ENCODE assay signal across 17 cellular contexts in genomic region chr2:96546797-96547196, GRCh38. TPM values are rescaled to one million over a fixed set of nuclear protein-coding genes. Genes with fewer than 3 reads are reported as not detected.
DNase-seq lines count a peak whose midpoint lies in the region; ATAC-seq and TF ChIP-seq lines count a peak whose summit lies in the region.
"Had no signal": no experiment of that assay in that cellular context is flagged by ENCODE, and none has a peak within 500 bp of the region (broad histone marks: within the 10 kb centered on the region; RNA-seq: fewer than 3 reads in every experiment).

No MANE protein-coding gene starts in this region.

- no peak overlapping the region for H3K4me3 ChIP-seq in BE2C (ENCODE audit: low read depth, low read length)
- H3K4me3 ChIP-seq: A549, gastrocnemius medialis had no signal

- H3K9me3 ChIP-seq in BE2C: no peaks in the 10 kb centered on the region
- H3K9me3 ChIP-seq: A549, gastrocnemius medialis had no signal

- no peaks in the 10 kb centered on the region for H3K36me3 ChIP-seq in BE2C
- H3K36me3 ChIP-seq: WERI-Rb-1 had no signal

- peaks cover 55% of the 10 kb centered on the region for H3K4me1 Mint-ChIP-seq in activated CD4-positive, alpha-beta T cell treated with anti-CD3 and anti-CD28 coated beads, Interleukin-2, amount 10 ng/mL, durations not matched to agents 7 days and 5 days
- H3K4me1 Mint-ChIP-seq in activated T-cell treated with anti-CD3 and anti-CD28 coated beads, Interleukin-2, amount 50 U/mL, for 4 hours (ENCODE audit: low read depth): peaks cover 54% of the 10 kb centered on the region
- H3K4me1 Mint-ChIP-seq in naive thymus-derived CD8-positive, alpha-beta T cell: peaks cover 24 to 60% (median 57%) of the 10 kb centered on the region in 4 donors
- H3K4me1 Mint-ChIP-seq in WTC11: peaks cover 21% of the 10 kb centered on the region

- no peaks in the 10 kb centered on the region for H3K9me3 Mint-ChIP-seq in activated CD4-positive, alpha-beta T cell treated with anti-CD3 and anti-CD28 coated beads, Interleukin-2, amount 10 ng/mL, durations not matched to agents 7 days and 5 days
- H3K9me3 Mint-ChIP-seq in activated T-cell treated with anti-CD3 and anti-CD28 coated beads, Interleukin-2, amount 50 U/mL, for 4 hours: no peaks in the 10 kb centered on the region
- H3K9me3 Mint-ChIP-seq in naive thymus-derived CD8-positive, alpha-beta T cell: no peaks in the 10 kb centered on the region
- H3K9me3 Mint-ChIP-seq in WTC11: peaks cover 9% of the 10 kb centered on the region
- H3K9me3 Mint-ChIP-seq: HFFc6 had no signal

- DNase-seq in activated CD4-positive, alpha-beta T cell treated with anti-CD3 and anti-CD28 coated beads, Interleukin-2, amount 10 ng/mL, durations not matched to agents 7 days and 5 days: peak; percentile 37
- no peak for DNase-seq in activated CD4-positive, alpha-beta T cell treated with anti-CD3 and anti-CD28 coated beads, Interleukin-2, amount 50 U/mL, for 1 hour
- peak; percentile 14 for DNase-seq in GM13977 (ENCODE audit: low spot score)
- no peak for DNase-seq in activated T-cell treated with anti-CD3 and anti-CD28 coated beads, Interleukin-2, amount 50 U/mL, for 4 hours
- DNase-seq in naive thymus-derived CD8-positive, alpha-beta T cell: peak in 1 of 10 donors; percentile 26
- DNase-seq in BE2C: no peak
- DNase-seq in GOT3 (lab: John Stamatoyannopoulos, UW): no peak
- no peak for DNase-seq in WTC11 (ENCODE audit: low spot score)
- DNase-seq: erythroblast, gastrocnemius medialis, HFFc6, left colon, midbrain, NCI-H1436, retina, WERI-Rb-1 had no signal

- no peaks in the 10 kb centered on the region for H3K27me3 ChIP-seq in BE2C
- H3K27me3 ChIP-seq: gastrocnemius medialis had no signal

- H3K4me3 Mint-ChIP-seq in activated CD4-positive, alpha-beta T cell treated with anti-CD3 and anti-CD28 coated beads, Interleukin-2, amount 10 ng/mL, durations not matched to agents 7 days and 5 days: peak overlapping the region; percentile 12
- no peak overlapping the region for H3K4me3 Mint-ChIP-seq in activated T-cell treated with anti-CD3 and anti-CD28 coated beads, Interleukin-2, amount 50 U/mL, for 4 hours
- H3K4me3 Mint-ChIP-seq in naive thymus-derived CD8-positive, alpha-beta T cell: peak overlapping the region in 6 of 10 donors; percentile 23 to 71 (median 58)
- no peak overlapping the region for H3K4me3 Mint-ChIP-seq in WTC11
- H3K4me3 Mint-ChIP-seq: HFFc6 had no signal

- TF ChIP-seq CTCF in GM13977 (IDR thresholded peaks at IDR 0.05; ENCODE audit: extremely low read depth, insufficient read depth, missing control alignments) (no peak), BE2C (IDR thresholded peaks at IDR 0.05; ENCODE audit: low read depth, low read length) (no peak), WTC11 (IDR thresholded peaks at IDR 0.05) (no peak)

- ATAC-seq in activated T-cell treated with anti-CD3 and anti-CD28 coated beads, Interleukin-2, amount 50 U/mL, for 4 hours: peak; percentile 18 to 23
- peak; percentile 8 to 30 for ATAC-seq in naive thymus-derived CD8-positive, alpha-beta T cell
- no peak for ATAC-seq in WTC11
- ATAC-seq: A549, gastrocnemius medialis had no signal

- CTCF ChIA-PET in activated CD4-positive, alpha-beta T cell treated with anti-CD3 and anti-CD28 coated beads, Interleukin-2, amount 10 ng/mL, durations not matched to agents 7 days and 5 days (lab: Charles Lee): interaction anchor here (0.5 to 2.2 kb wide), 3 partner anchors 8 to 314 kb away, joined by 3 to 7 read pairs (median 4); no protein-coding TSS in a partner anchor
- CTCF ChIA-PET in WTC11 (lab: Charles Lee): interaction anchor here (1.0 to 4.4 kb wide), 8 partner anchors 7 to 216 kb away, joined by 3 to 117 read pairs (median 10); partner anchors contain the start of genes ARID5A and CNNM4

- no peaks in the 10 kb centered on the region for H3K4me1 ChIP-seq in BE2C

- H3K27me3 Mint-ChIP-seq in activated CD4-positive, alpha-beta T cell treated with anti-CD3 and anti-CD28 coated beads, Interleukin-2, amount 10 ng/mL, durations not matched to agents 7 days and 5 days: no peaks in the 10 kb centered on the region
- H3K27me3 Mint-ChIP-seq in activated T-cell treated with anti-CD3 and anti-CD28 coated beads, Interleukin-2, amount 50 U/mL, for 4 hours (ENCODE audit: low read depth): no peaks in the 10 kb centered on the region
- no peaks in the 10 kb centered on the region for H3K27me3 Mint-ChIP-seq in naive thymus-derived CD8-positive, alpha-beta T cell
- no peaks in the 10 kb centered on the region; the same call in 1 of the 2 replicates for H3K27me3 Mint-ChIP-seq in WTC11 (ENCODE audit: low read depth)

- in situ Hi-C loops in GM13977 (cut with MboI; ENCODE audit: low pct_unique_long_range_greater_than_20kb, low sequenced_read_pairs, unreplicated experiment): no loop called here

- H3K27ac Mint-ChIP-seq in activated CD4-positive, alpha-beta T cell treated with anti-CD3 and anti-CD28 coated beads, Interleukin-2, amount 10 ng/mL, durations not matched to agents 7 days and 5 days: peak overlapping the region; percentile 52
- peak overlapping the region; percentile 13 to 96 (median 82) for H3K27ac Mint-ChIP-seq in naive thymus-derived CD8-positive, alpha-beta T cell
- no peak overlapping the region for H3K27ac Mint-ChIP-seq in WTC11
- H3K27ac Mint-ChIP-seq: HFFc6 had no signal

- peaks cover 54% of the 10 kb centered on the region for H3K36me3 Mint-ChIP-seq in activated CD4-positive, alpha-beta T cell treated with anti-CD3 and anti-CD28 coated beads, Interleukin-2, amount 10 ng/mL, durations not matched to agents 7 days and 5 days (ENCODE audit: low read depth)
- H3K36me3 Mint-ChIP-seq in activated T-cell treated with anti-CD3 and anti-CD28 coated beads, Interleukin-2, amount 50 U/mL, for 4 hours (ENCODE audit: insufficient read depth): peaks cover 39% of the 10 kb centered on the region
- H3K36me3 Mint-ChIP-seq in naive thymus-derived CD8-positive, alpha-beta T cell: peaks cover 0 to 63% (median 12%) of the 10 kb centered on the region in 3 donors
- peaks cover 15% of the 10 kb centered on the region for H3K36me3 Mint-ChIP-seq in WTC11

- POLR2A ChIA-PET in activated CD4-positive, alpha-beta T cell treated with anti-CD3 and anti-CD28 coated beads, Interleukin-2, amount 10 ng/mL, durations not matched to agents 7 days and 5 days (lab: Charles Lee): no interaction called here
- POLR2A ChIA-PET in naive thymus-derived CD8-positive, alpha-beta T cell (lab: Charles Lee): interaction anchor here (0.5 to 1.2 kb wide), 3 partner anchors 9 to 244 kb away, joined by 3 read pairs; no protein-coding TSS in a partner anchor
- POLR2A ChIA-PET in WTC11 (lab: Charles Lee): interaction anchor here (1.3 kb wide), 1 partner anchor 9 kb away, joined by 9 read pairs; the partner anchor contains the start of gene ARID5A

TF ChIP-seq in WTC11, 78 proteins besides CTCF, POLR2A, EP300 and RAD21 (continues in another document):
- TF ChIP-seq ELF4 (CRISPR knock-in tag; IDR thresholded peaks at IDR 0.05; ENCODE audit: low read depth) (no peak), ZNF121 (CRISPR knock-in tag; IDR thresholded peaks at IDR 0.05) (no peak), USF1 (CRISPR knock-in tag; IDR thresholded peaks at IDR 0.05) (no peak), ERG (CRISPR knock-in tag; IDR thresholded peaks at IDR 0.05) (no peak), ZNF219 (CRISPR knock-in tag; IDR thresholded peaks at IDR 0.05; ENCODE audit: borderline replicate concordance) (no peak)

RNA-seq across cellular contexts. Expression of gene ARID5A, which starts 10.2 kb away (rescaled TPM):
- 10 to 100 TPM; 47.2 to 50.5 TPM for total RNA-seq in activated CD4-positive, alpha-beta T cell treated with anti-CD3 and anti-CD28 coated beads, Interleukin-2, amount 10 ng/mL, durations not matched to agents 7 days and 5 days
- total RNA-seq in activated T-cell treated with anti-CD3 and anti-CD28 coated beads, Interleukin-2, amount 50 U/mL, for 4 hours: 100 to 1,000 TPM; 131 to 169 (median 132) TPM
- 100 to 1,000 TPM; 100 to 108 TPM for total RNA-seq in naive thymus-derived CD8-positive, alpha-beta T cell
- 100 to 1,000 TPM in 1 of 3 donors, 10 to 100 TPM in 2; 41.7 to 101 (median 55.2) TPM for polyA plus RNA-seq in naive thymus-derived CD8-positive, alpha-beta T cell
- 0.43 TPM for polyA plus RNA-seq in BE2C (2012; ENCODE audit: insufficient read depth, insufficient read length, low read depth)
- 8.5 to 13.9 TPM (median 10.1 TPM) in 3 replicates for total RNA-seq in WTC11 (2021)

RNA-seq across cellular contexts. Expression of gene NEURL3, which starts 41.6 kb away (rescaled TPM):
- under 1 TPM; 0.22 to 0.27 TPM for total RNA-seq in activated CD4-positive, alpha-beta T cell treated with anti-CD3 and anti-CD28 coated beads, Interleukin-2, amount 10 ng/mL, durations not matched to agents 7 days and 5 days
- total RNA-seq in activated T-cell treated with anti-CD3 and anti-CD28 coated beads, Interleukin-2, amount 50 U/mL, for 4 hours: under 1 TPM in 2 of 3 donors, not detected in 1; 0.26 to 0.38 TPM
- under 1 TPM in 1 of 2 experiments, not detected in 1; 0.39 TPM for total RNA-seq in naive thymus-derived CD8-positive, alpha-beta T cell
- polyA plus RNA-seq in naive thymus-derived CD8-positive, alpha-beta T cell: under 1 TPM in 1 of 3 donors, not detected in 2; 0.16 TPM
- not detected for polyA plus RNA-seq in BE2C (2012; ENCODE audit: insufficient read depth, insufficient read length, low read depth)
- not detected in 3 replicates for total RNA-seq in WTC11 (2021)
- total RNA-seq: gastrocnemius medialis, HFFc6 had no signal

Comparison
In these comparisons a context has a peak if more than half of its experiments do, and no peak if none do; other contexts are left out.
1. DNase-seq: peak in activated CD4-positive, alpha-beta T cell treated with anti-CD3 and anti-CD28 coated beads, Interleukin-2, amount 10 ng/mL, durations not matched to agents 7 days and 5 days (single experiment) and GM13977 (single experiment); none in activated CD4-positive, alpha-beta T cell treated with anti-CD3 and anti-CD28 coated beads, Interleukin-2, amount 50 U/mL, for 1 hour (single experiment), activated T-cell treated with anti-CD3 and anti-CD28 coated beads, Interleukin-2, amount 50 U/mL, for 4 hours (single experiment), BE2C (single experiment), GOT3 (single experiment) and WTC11 (single experiment).
2. H3K4me3 Mint-ChIP-seq: peak in activated CD4-positive, alpha-beta T cell treated with anti-CD3 and anti-CD28 coated beads, Interleukin-2, amount 10 ng/mL, durations not matched to agents 7 days and 5 days (single experiment) and naive thymus-derived CD8-positive, alpha-beta T cell (6 of 10); none in activated T-cell treated with anti-CD3 and anti-CD28 coated beads, Interleukin-2, amount 50 U/mL, for 4 hours (single experiment) and WTC11 (single experiment).